Comparison of ENCODE assay signal across 1 cellular context in the genomic region with DNA sequence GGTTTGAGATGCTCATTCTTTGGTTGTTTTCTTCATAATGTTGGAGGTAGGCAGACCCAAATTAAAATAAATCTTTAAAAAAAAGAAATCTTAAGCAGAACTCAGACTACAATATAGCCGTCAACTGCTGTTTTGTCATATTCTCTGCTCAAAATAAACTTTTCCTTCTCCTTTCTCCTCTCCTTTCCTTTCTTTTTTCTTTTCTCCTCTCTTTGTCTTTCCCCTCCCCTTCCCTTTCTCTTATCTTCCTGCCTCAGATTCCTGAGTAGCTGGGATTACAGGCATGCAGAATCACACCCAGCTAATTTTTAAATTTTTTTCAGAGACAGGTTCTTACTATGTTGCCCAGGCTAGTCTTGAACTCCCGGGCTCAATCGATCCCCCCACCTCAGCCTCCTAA.
TF ChIP-seq lines count a peak whose summit lies in the region.

No MANE protein-coding gene starts in this region.

TF ChIP-seq in K562, 482 proteins besides CTCF, POLR2A, EP300 and RAD21 (continued from another document):
- TF ChIP-seq ZBTB49 (CRISPR knock-in tag; IDR thresholded peaks at IDR 0.05; ENCODE audit: borderline replicate concordance) (no peak), XRCC5 (IDR thresholded peaks at IDR 0.05; ENCODE audit: low read depth, low read length) (no peak), XRCC3 (IDR thresholded peaks at IDR 0.05) (no peak), TBP (optimal IDR thresholded peaks at IDR 0.05; ENCODE audit: low read depth, low read length) (no peak)
